ENCODE assay signal across 36 cellular contexts in the genomic region with DNA sequence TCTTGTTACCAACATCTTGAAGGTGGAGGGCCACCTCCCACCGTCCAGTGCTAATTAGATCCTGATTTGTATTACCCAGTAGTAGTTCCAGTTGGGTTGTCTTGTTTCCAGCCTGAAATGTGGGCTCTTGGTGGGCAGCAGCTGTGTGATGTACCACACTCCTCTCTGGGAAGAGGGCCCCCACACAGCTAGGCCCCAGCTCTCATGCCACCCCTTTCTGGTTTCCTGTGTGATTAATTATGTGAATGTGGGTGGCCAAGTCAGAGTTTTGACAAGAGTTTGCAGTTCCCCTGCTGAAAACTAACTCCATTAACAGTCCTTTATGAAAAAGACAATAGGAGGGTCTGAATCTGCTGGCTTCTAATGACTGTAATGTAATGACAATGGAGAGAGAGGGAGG. TPM values are rescaled to one million over a fixed set of nuclear protein-coding genes. Genes with fewer than 3 reads are reported as not detected.
"Had no signal": no experiment of that assay in that cellular context is flagged by ENCODE, and none has a peak within 500 bp of the region (broad histone marks: within the 10 kb centered on the region; RNA-seq: fewer than 3 reads in every experiment).

No MANE protein-coding gene starts in this region.

- H3K4me3 ChIP-seq: coronary artery, dorsolateral prefrontal cortex, gastroesophageal sphincter, right lobe of liver, uterus had no signal

- ATAC-seq: gastroesophageal sphincter; naive thymus-derived CD8-positive, alpha-beta T cell; right lobe of liver; T-helper 17 cell had no signal

- H3K4me3 Mint-ChIP-seq: activated CD4-positive, alpha-beta T cell treated with anti-CD3 and anti-CD28 coated beads, Interleukin-2, amount 10 ng/mL, durations not matched to agents 7 days and 5 days; activated naive CD4-positive, alpha-beta T cell treated with anti-CD3 and anti-CD28 coated beads for 36 hours; activated naive CD8-positive, alpha-beta T cell treated with anti-CD3 and anti-CD28 coated beads, Interleukin-2, amount 10 ng/mL, durations not matched to agents 7 days and 5 days; activated T-helper 1 cell treated with anti-CD3 and anti-CD28 coated beads, Interleukin-12 subunit alpha, Interleukin-12 subunit beta, Interleukin-2, Interleukin-4 antibody, amounts not matched to agents 30 ng/mL and 10 ng/mL and 1 ng/mL, durations not matched to agents 14 hours and 24 hours and 36 hours; memory B cell; naive thymus-derived CD8-positive, alpha-beta T cell; stimulated activated naive CD8-positive, alpha-beta T cell treated with anti-CD3 and anti-CD28 coated beads, Interleukin-15, Interleukin-2, amounts not matched to agents 100 ng/mL and 50 ng/mL, for 24 hours; T-helper 17 cell; type B pancreatic cell had no signal

- H3K36me3 ChIP-seq: brain microvascular endothelial cell, gastroesophageal sphincter, right lobe of liver, uterus, WERI-Rb-1 had no signal

- H3K27ac Mint-ChIP-seq: activated CD4-positive, alpha-beta T cell treated with anti-CD3 and anti-CD28 coated beads, Interleukin-2, amount 10 ng/mL, durations not matched to agents 7 days and 5 days; activated naive CD4-positive, alpha-beta T cell treated with anti-CD3 and anti-CD28 coated beads for 36 hours; activated naive CD8-positive, alpha-beta T cell treated with anti-CD3 and anti-CD28 coated beads, Interleukin-2, amount 10 ng/mL, durations not matched to agents 7 days and 5 days; activated T-helper 1 cell treated with anti-CD3 and anti-CD28 coated beads, Interleukin-12 subunit alpha, Interleukin-12 subunit beta, Interleukin-2, Interleukin-4 antibody, amounts not matched to agents 30 ng/mL and 10 ng/mL and 1 ng/mL, durations not matched to agents 14 hours and 24 hours and 36 hours; memory B cell; naive thymus-derived CD8-positive, alpha-beta T cell; stimulated activated naive CD8-positive, alpha-beta T cell treated with anti-CD3 and anti-CD28 coated beads, Interleukin-15, Interleukin-2, amounts not matched to agents 100 ng/mL and 50 ng/mL, for 24 hours; T-helper 17 cell; type B pancreatic cell had no signal

- H3K36me3 Mint-ChIP-seq: activated naive CD8-positive, alpha-beta T cell treated with anti-CD3 and anti-CD28 coated beads, Interleukin-2, amount 10 ng/mL, durations not matched to agents 7 days and 5 days; memory B cell; type B pancreatic cell had no signal

- DNase-seq: activated CD4-positive, alpha-beta T cell treated with anti-CD3 and anti-CD28 coated beads for 1 hour; activated CD4-positive, alpha-beta T cell treated with anti-CD3 and anti-CD28 coated beads, Interleukin-2, amount 10 ng/mL, durations not matched to agents 7 days and 5 days; activated effector memory CD4-positive, alpha-beta T cell treated with anti-CD3 and anti-CD28 coated beads, Interleukin-2, amount 50 U/mL, for 16 hours; activated naive CD4-positive, alpha-beta T cell treated with anti-CD3 and anti-CD28 coated beads for 36 hours; activated naive CD8-positive, alpha-beta T cell treated with anti-CD3 and anti-CD28 coated beads, Interleukin-2, amount 10 ng/mL, durations not matched to agents 7 days and 5 days; activated T-cell treated with anti-CD3 and anti-CD28 coated beads for 4 hours; amniotic stem cell; brain microvascular endothelial cell; dorsolateral prefrontal cortex; effector memory CD4-positive, alpha-beta T cell; erythroblast; hippocampal formation; naive thymus-derived CD8-positive, alpha-beta T cell; right lobe of liver; stimulated activated CD4-positive, alpha-beta T cell treated with anti-CD3 and anti-CD28 coated beads, Interleukin-2, amount 100 ng/mL, for 48 hours; substantia nigra; SW 1271; T-helper 17 cell; T1000; uterus; WERI-Rb-1 had no signal

- H3K27me3 Mint-ChIP-seq: activated CD4-positive, alpha-beta T cell treated with anti-CD3 and anti-CD28 coated beads, Interleukin-2, amount 10 ng/mL, durations not matched to agents 7 days and 5 days had no signal

- H3K4me1 ChIP-seq: gastroesophageal sphincter, right lobe of liver, uterus had no signal

- H3K27ac ChIP-seq: brain microvascular endothelial cell, coronary artery, dorsolateral prefrontal cortex, gastroesophageal sphincter, right lobe of liver, uterus, WERI-Rb-1 had no signal

- H3K27me3 ChIP-seq: brain microvascular endothelial cell, dorsolateral prefrontal cortex, right lobe of liver, uterus had no signal

- H3K4me1 Mint-ChIP-seq: activated CD4-positive, alpha-beta T cell treated with anti-CD3 and anti-CD28 coated beads, Interleukin-2, amount 10 ng/mL, durations not matched to agents 7 days and 5 days; memory B cell; naive thymus-derived CD8-positive, alpha-beta T cell; T-helper 17 cell had no signal

- H3K9me3 Mint-ChIP-seq: activated CD4-positive, alpha-beta T cell treated with anti-CD3 and anti-CD28 coated beads, Interleukin-2, amount 10 ng/mL, durations not matched to agents 7 days and 5 days; activated naive CD8-positive, alpha-beta T cell treated with anti-CD3 and anti-CD28 coated beads, Interleukin-2, amount 10 ng/mL, durations not matched to agents 7 days and 5 days; activated T-helper 1 cell treated with anti-CD3 and anti-CD28 coated beads, Interleukin-12 subunit alpha, Interleukin-12 subunit beta, Interleukin-2, Interleukin-4 antibody, amounts not matched to agents 30 ng/mL and 10 ng/mL and 1 ng/mL, durations not matched to agents 14 hours and 24 hours and 36 hours; naive thymus-derived CD8-positive, alpha-beta T cell; stimulated activated naive CD8-positive, alpha-beta T cell treated with anti-CD3 and anti-CD28 coated beads, Interleukin-15, Interleukin-2, amounts not matched to agents 100 ng/mL and 50 ng/mL, for 24 hours; type B pancreatic cell had no signal

RNA-seq across cellular contexts. Expression of a gene that starts 3.8 kb away (rescaled TPM):
- total RNA-seq: activated CD4-positive, alpha-beta T cell treated with anti-CD3 and anti-CD28 coated beads, Interleukin-2, amount 10 ng/mL, durations not matched to agents 7 days and 5 days; activated naive CD4-positive, alpha-beta T cell treated with anti-CD3 and anti-CD28 coated beads for 36 hours; activated naive CD8-positive, alpha-beta T cell treated with anti-CD3 and anti-CD28 coated beads, Interleukin-2, amount 10 ng/mL, durations not matched to agents 7 days and 5 days; activated T-helper 1 cell treated with anti-CD3 and anti-CD28 coated beads, Interleukin-12 subunit alpha, Interleukin-12 subunit beta, Interleukin-2, Interleukin-4 antibody, amounts not matched to agents 30 ng/mL and 10 ng/mL and 1 ng/mL, durations not matched to agents 14 hours and 24 hours and 36 hours; astrocyte; cardiac septum; cerebellum; dorsolateral prefrontal cortex; fibroblast of lung; fibroblast of villous mesenchyme; gastroesophageal sphincter; kidney epithelial cell; lower leg skin; naive thymus-derived CD8-positive, alpha-beta T cell; omental fat pad; right lobe of liver; skeletal muscle tissue; T-helper 17 cell; uterus had no signal
- polyA plus RNA-seq: fibroblast of lung; naive thymus-derived CD8-positive, alpha-beta T cell had no signal
